ENCODE assay signal across 18 cellular contexts in the genomic region with DNA sequence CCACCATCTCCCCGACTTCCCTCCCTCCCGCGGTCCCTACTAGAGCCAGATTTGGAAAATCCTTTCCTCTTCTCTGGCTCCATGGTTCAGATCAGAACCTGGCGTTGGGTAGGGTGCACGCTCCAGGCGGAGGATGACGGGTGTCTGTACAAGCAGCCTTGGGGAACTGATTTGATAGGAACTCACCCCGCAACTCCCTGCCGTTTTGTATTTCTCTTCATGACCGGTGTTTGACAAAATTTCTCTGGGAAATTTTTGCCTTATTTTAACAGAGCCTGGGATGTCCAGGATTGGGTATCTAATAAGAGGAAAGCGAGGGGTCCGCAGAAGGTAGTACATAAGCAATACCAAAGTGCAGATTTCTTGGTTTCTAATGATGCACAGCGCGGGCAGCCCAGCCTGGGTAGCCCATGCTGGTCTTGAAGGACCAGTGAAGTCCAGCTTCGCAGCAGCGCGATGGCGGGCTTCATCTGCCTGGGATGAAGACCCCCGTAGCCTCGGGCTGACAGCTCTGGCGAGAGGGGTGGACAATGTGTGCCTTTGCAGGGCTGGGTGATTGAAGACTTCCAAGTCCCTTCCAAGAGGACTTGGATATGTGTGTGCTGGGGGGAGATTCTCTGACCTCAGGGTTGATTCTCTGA. TPM values are rescaled to one million over a fixed set of nuclear protein-coding genes. Genes with fewer than 3 reads are reported as not detected.
DNase-seq lines count a peak whose midpoint lies in the region; ATAC-seq, FAIRE-seq and TF ChIP-seq lines count a peak whose summit lies in the region.
"Had no signal": no experiment of that assay in that cellular context is flagged by ENCODE, and none has a peak within 500 bp of the region (broad histone marks: within the 10 kb centered on the region; RNA-seq: fewer than 3 reads in every experiment).

No MANE protein-coding gene starts in this region.

- H3K9me3 Mint-ChIP-seq in chondrocyte (ENCODE audit: low read depth): no peaks in the 10 kb centered on the region
- H3K9me3 Mint-ChIP-seq: stimulated activated naive CD8-positive, alpha-beta T cell treated with anti-CD3 and anti-CD28 coated beads, Interleukin-15, amount 100 ng/mL, for 72 hours had no signal

- no peak overlapping the region for H3K27ac Mint-ChIP-seq in chondrocyte (ENCODE audit: unreplicated experiment)

- no peak for TF ChIP-seq EP300 in SK-N-SH (IDR thresholded peaks at IDR 0.05; ENCODE audit: borderline replicate concordance in 1 of 2, low read depth in 1 of 2, low read length in 1 of 2)

- intact Hi-C loops in kidney (cut with DNase I) (no loop called here), spleen (cut with DNase I; ENCODE audit: low total_unique reads) (no loop called here)

- no peaks in the 10 kb centered on the region for H4K20me1 ChIP-seq in SK-N-SH (ENCODE audit: insufficient read depth)

- H3K36me3 Mint-ChIP-seq in chondrocyte (ENCODE audit: low read depth): peaks cover 3% of the 10 kb centered on the region

- H3K9me3 ChIP-seq in SK-N-SH (no peaks in the 10 kb centered on the region), kidney (ENCODE audit: control insufficient read depth in 1 of 2, low read length in 2 of 2) (no peaks in the 10 kb centered on the region), spleen (no peaks in the 10 kb centered on the region)
- H3K9me3 ChIP-seq: ascending aorta, BE2C, right lobe of liver had no signal

- CTCF ChIA-PET in SK-N-SH (lab: Yijun Ruan, JAX): interaction anchor here (0.6 to 1.7 kb wide), 26 partner anchors 8 to 1547 kb away, joined by 3 to 10 read pairs (median 3); no protein-coding TSS in a partner anchor

- POLR2A ChIA-PET in SK-N-SH (lab: Yijun Ruan, JAX): no interaction called here

- H3K9me2 ChIP-seq in SK-N-SH: no peaks in the 10 kb centered on the region

- no peaks in the 10 kb centered on the region for H3F3A ChIP-seq in SK-N-SH (replicated peaks; ENCODE audit: insufficient read depth)

- FAIRE-seq in kidney (lab: Jason Lieb, UNC): no peak
- FAIRE-seq: H54 had no signal

- peaks cover 0 to 18% of the 10 kb centered on the region in 2 experiments; a peak in 1 of 4 replicates for H3K4me1 ChIP-seq in SK-N-SH (ENCODE audit: control insufficient read depth in 1 of 2, insufficient read depth in 2 of 2, low read depth in 1 of 2, low read length in 1 of 2)
- no peaks in the 10 kb centered on the region for H3K4me1 ChIP-seq in kidney (ENCODE audit: control insufficient read depth in 1 of 2, insufficient read depth in 1 of 2, low read depth in 1 of 2, low read length in 2 of 2)
- peaks cover 0 to 40% (median 21%) of the 10 kb centered on the region in 6 donors for H3K4me1 ChIP-seq in spleen
- H3K4me1 ChIP-seq: ascending aorta, BE2C had no signal

- H3K27ac ChIP-seq in SK-N-SH (ENCODE audit: low read depth in 2 of 2, low read length in 1 of 2) (no peak overlapping the region), kidney (ENCODE audit: low read depth in 2 of 2, low read length in 2 of 2) (no peak overlapping the region), spleen (no peak overlapping the region)
- H3K27ac ChIP-seq: ascending aorta, right lobe of liver had no signal

- peaks cover 75% of the 10 kb centered on the region for H3K27me3 Mint-ChIP-seq in chondrocyte (ENCODE audit: low read depth)

- H2AFZ ChIP-seq in SK-N-SH (ENCODE audit: low read depth): no peak overlapping the region

- H3K4me3 ChIP-seq in SK-N-SH (ENCODE audit: low read depth in 2 of 2, low read length in 1 of 2) (peak overlapping the region in 1 of 2 experiments; percentile 39; a peak in 1 of 4 replicates), kidney (ENCODE audit: low read length in 2 of 2) (no peak overlapping the region), spleen (peak overlapping the region in 1 of 8 donors; percentile 5)
- H3K4me3 ChIP-seq: right lobe of liver had no signal

- no peaks in the 10 kb centered on the region for H3K36me3 ChIP-seq in SK-N-SH (replicated peaks in 1 of 2; ENCODE audit: control insufficient read depth in 1 of 2, insufficient read depth in 2 of 2, low read length in 1 of 2)
- no peaks in the 10 kb centered on the region for H3K36me3 ChIP-seq in kidney (ENCODE audit: control insufficient read depth in 1 of 2, insufficient read depth in 2 of 2, low read length in 2 of 2)
- no peaks in the 10 kb centered on the region for H3K36me3 ChIP-seq in spleen
- H3K36me3 ChIP-seq: ascending aorta, BE2C, right lobe of liver had no signal

- H3K9ac ChIP-seq in SK-N-SH (no peak overlapping the region), kidney (ENCODE audit: low read length in 2 of 2) (no peak overlapping the region)

- TF ChIP-seq CTCF in SK-N-SH (IDR thresholded peaks at IDR 0.05) (peak; percentile 1; the same call in 1 of the 2 replicates), chondrocyte (IDR thresholded peaks at IDR 0.05) (peak; percentile 3), kidney (IDR thresholded peaks at IDR 0.05; ENCODE audit: borderline replicate concordance, extremely low read depth, insufficient read depth) (no peak), spleen (IDR thresholded peaks at IDR 0.05 in 8 of 11, conservative IDR thresholded peaks at IDR 0.05 in 3 of 11) (no peak)

- DNase-seq in SK-N-SH (no peak), chondrocyte (ENCODE audit: low spot score) (no peak), kidney (peak; percentile 63), spleen (peak; percentile 69), T1000 (lab: John Stamatoyannopoulos, UW) (no peak), foreskin melanocyte (no peak)
- DNase-seq: 8988T; activated CD4-positive, alpha-beta T cell treated with anti-CD3 and anti-CD28 coated beads, Interleukin-2, amount 50 U/mL, for 1 hour; Calu3; right lobe of liver had no signal

- no peaks in the 10 kb centered on the region for H3K79me2 ChIP-seq in SK-N-SH (ENCODE audit: insufficient read depth)

- ATAC-seq in SK-N-SH treated with all-trans-retinoic acid at 6 μM for 48 hours (no peak), GM21619 (IDR thresholded peaks at IDR 0.05; ENCODE audit: unreplicated experiment) (no peak)
- ATAC-seq: left colon had no signal

- H3K4me3 Mint-ChIP-seq in chondrocyte (ENCODE audit: unreplicated experiment): no peak overlapping the region

- H3K27me3 ChIP-seq in SK-N-SH (ENCODE audit: insufficient read depth): peaks cover 31% of the 10 kb centered on the region
- H3K27me3 ChIP-seq in spleen (replicated peaks in 1 of 7): peaks cover 0 to 100% (median 61%) of the 10 kb centered on the region in 7 donors

- peak overlapping the region; percentile 60; the same call in 1 of the 2 replicates for H3K4me2 ChIP-seq in SK-N-SH

- no peak for TF ChIP-seq RAD21 in SK-N-SH (IDR thresholded peaks at IDR 0.05; ENCODE audit: low read length)

- no peak for TF ChIP-seq POLR2A in spleen (IDR thresholded peaks at IDR 0.05)

- peaks cover 14% of the 10 kb centered on the region for H3K4me1 Mint-ChIP-seq in chondrocyte (ENCODE audit: low read depth)

- WGBS in SK-N-SH (ENCODE audit: low lambda C conversion rate): 50% methylated on average over 21 of the region's 21 CpGs
- 49 to 59% (median 55%) methylated on average over 18 to 21 of the region's 21 CpGs for WGBS in spleen, 5 donors

TF ChIP-seq in SK-N-SH, 30 proteins besides CTCF, POLR2A, EP300 and RAD21 (continues in another document):
- TF ChIP-seq RCOR1 (IDR thresholded peaks at IDR 0.05; ENCODE audit: low read length) (no peak), FOSL2 (IDR thresholded peaks at IDR 0.05; ENCODE audit: borderline replicate concordance, low read depth) (no peak), FOXM1 (IDR thresholded peaks at IDR 0.05; ENCODE audit: low read depth) (no peak), ELF1 (IDR thresholded peaks at IDR 0.05) (no peak), GABPA (IDR thresholded peaks at IDR 0.05; ENCODE audit: low read depth) (no peak), RFX5 (IDR thresholded peaks at IDR 0.05; ENCODE audit: low read length) (no peak), FOXJ3 (CRISPR knock-in tag; IDR thresholded peaks at IDR 0.05) (no peak), GATA2 (CRISPR knock-in tag; IDR thresholded peaks at IDR 0.05) (no peak), NRF1 (IDR thresholded peaks at IDR 0.05; ENCODE audit: low read depth, low read length) (no peak)
- TF ChIP-seq, protein P1, sequence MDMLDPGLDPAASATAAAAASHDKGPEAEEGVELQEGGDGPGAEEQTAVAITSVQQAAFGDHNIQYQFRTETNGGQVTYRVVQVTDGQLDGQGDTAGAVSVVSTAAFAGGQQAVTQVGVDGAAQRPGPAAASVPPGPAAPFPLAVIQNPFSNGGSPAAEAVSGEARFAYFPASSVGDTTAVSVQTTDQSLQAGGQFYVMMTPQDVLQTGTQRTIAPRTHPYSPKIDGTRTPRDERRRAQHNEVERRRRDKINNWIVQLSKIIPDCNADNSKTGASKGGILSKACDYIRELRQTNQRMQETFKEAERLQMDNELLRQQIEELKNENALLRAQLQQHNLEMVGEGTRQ (IDR thresholded peaks at IDR 0.05; ENCODE audit: borderline replicate concordance, low read depth, low read length): no peak

TF ChIP-seq in SK-N-SH treated with all-trans-retinoic acid at 6 μM for 48 hours, 23 proteins besides CTCF, POLR2A, EP300 and RAD21 (continues in another document):
- TF ChIP-seq PPARA (CRISPR knock-in tag; IDR thresholded peaks at IDR 0.05; ENCODE audit: borderline replicate concordance) (no peak), ESRRG (CRISPR knock-in tag; IDR thresholded peaks at IDR 0.05) (no peak), ZNF70 (CRISPR knock-in tag; IDR thresholded peaks at IDR 0.05) (no peak), ISL1 (CRISPR knock-in tag; IDR thresholded peaks at IDR 0.05) (no peak), SNAI2 (CRISPR knock-in tag; IDR thresholded peaks at IDR 0.05) (no peak), ZC3H10 (CRISPR knock-in tag; IDR thresholded peaks at IDR 0.05) (no peak), OSR1 (CRISPR knock-in tag; IDR thresholded peaks at IDR 0.05) (no peak)
- TF ChIP-seq, protein P2, sequence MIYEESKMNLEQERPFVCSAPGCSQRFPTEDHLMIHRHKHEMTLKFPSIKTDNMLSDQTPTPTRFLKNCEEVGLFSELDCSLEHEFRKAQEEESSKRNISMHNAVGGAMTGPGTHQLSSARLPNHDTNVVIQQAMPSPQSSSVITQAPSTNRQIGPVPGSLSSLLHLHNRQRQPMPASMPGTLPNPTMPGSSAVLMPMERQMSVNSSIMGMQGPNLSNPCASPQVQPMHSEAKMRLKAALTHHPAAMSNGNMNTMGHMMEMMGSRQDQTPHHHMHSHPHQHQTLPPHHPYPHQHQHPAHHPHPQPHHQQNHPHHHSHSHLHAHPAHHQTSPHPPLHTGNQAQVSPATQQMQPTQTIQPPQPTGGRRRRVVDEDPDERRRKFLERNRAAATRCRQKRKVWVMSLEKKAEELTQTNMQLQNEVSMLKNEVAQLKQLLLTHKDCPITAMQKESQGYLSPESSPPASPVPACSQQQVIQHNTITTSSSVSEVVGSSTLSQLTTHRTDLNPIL (CRISPR knock-in tag; IDR thresholded peaks at IDR 0.05; ENCODE audit: low read depth): no peak

RNA-seq across cellular contexts. Expression of a gene that starts 2.1 kb away (rescaled TPM):
- polyA plus RNA-seq in SK-N-SH (2012; rRNA removed) (not detected in 2 replicates), kidney (ENCODE audit: insufficient read depth, low read depth, low replicate concordance) (0.52 TPM), spleen (not detected)
- under 0.01 TPM in 1 of 2 replicates, not detected in the other for polyA plus RNA-seq in SK-N-SH (2012; cell fraction: cytosol; rRNA removed)
- polyA plus RNA-seq in SK-N-SH (2012; cell fraction: nucleus; rRNA removed): not detected in 2 replicates
- total RNA-seq in chondrocyte (not detected in 3 replicates), kidney (1.1 TPM), spleen (under 1 TPM in 2 of 7 donors, not detected in 5; 0.03 to 0.06 TPM)
- total RNA-seq: ascending aorta, Calu3, right lobe of liver, ureter had no signal

Comparison
In these comparisons a context has a peak if more than half of its experiments do, and no peak if none do; other contexts are left out.
1. DNase-seq: peak in kidney (single experiment) and spleen (single experiment); none in SK-N-SH (single experiment), chondrocyte (single experiment), T1000 (single experiment) and foreskin melanocyte (single experiment).
2. CTCF ChIP-seq: peak in SK-N-SH (single experiment) and chondrocyte (single experiment); none in kidney (single experiment) and spleen (0 of 11).